ENCODE assay signal across 8 cellular contexts in genomic region chr1:28580706-28581530, GRCh38. TPM values are rescaled to one million over a fixed set of nuclear protein-coding genes. Genes with fewer than 3 reads are reported as not detected.
DNase-seq lines count a peak whose midpoint lies in the region; ATAC-seq and TF ChIP-seq lines count a peak whose summit lies in the region.

No MANE protein-coding gene starts in this region.

- POLR2A ChIA-PET in PC-3 (lab: Charles Lee; ENCODE audit: unreplicated experiment): interaction anchor here (0.5 to 1.9 kb wide), 9 partner anchors 14 to 332 kb away, joined by 3 to 38 read pairs (median 6); partner anchors contain the start of gene TRNAU1AP

- H3K27ac ChIP-seq in PC-3 (ENCODE audit: low read length): peak overlapping the region; percentile 66
- H3K27ac ChIP-seq in prostate gland: peak overlapping the region; percentile 84

- H3K27ac Mint-ChIP-seq in activated naive CD4-positive, alpha-beta T cell treated with anti-CD3 and anti-CD28 coated beads, Interleukin-2, amount 10 ng/mL, durations not matched to agents 7 days and 5 days: peak overlapping the region; percentile 89

- H3K9ac ChIP-seq in PC-3 (ENCODE audit: low read length): peak overlapping the region; percentile 99

- TF ChIP-seq CTCF in AG09319 (IDR thresholded peaks at IDR 0.05; ENCODE audit: low read depth, low read length) (peak; percentile 14), PC-3 (conservative IDR thresholded peaks at IDR 0.05; ENCODE audit: low read depth, low read length) (peak; percentile 36; the same call in 1 of the 2 replicates), prostate gland (IDR thresholded peaks at IDR 0.05) (no peak)

- CTCF ChIA-PET in PC-3 (lab: Charles Lee): interaction anchor here (0.6 to 1.9 kb wide), 2 partner anchors 21 to 62 kb away, joined by 3 to 10 read pairs; no protein-coding TSS in a partner anchor
- CTCF ChIA-PET in activated naive CD4-positive, alpha-beta T cell treated with anti-CD3 and anti-CD28 coated beads, Interleukin-2, amount 10 ng/mL, durations not matched to agents 7 days and 5 days (lab: Charles Lee): interaction anchor here (0.7 to 3.5 kb wide), 14 partner anchors 10 to 332 kb away, joined by 3 to 18 read pairs (median 4); partner anchors contain the start of genes RCC1, TAF12 and YTHDF2

- peaks cover 43% of the 10 kb centered on the region for H3K36me3 ChIP-seq in PC-3 (ENCODE audit: low read depth, low read length)
- peaks cover 0 to 16% of the 10 kb centered on the region in 2 donors for H3K36me3 ChIP-seq in prostate gland

- peaks cover 41% of the 10 kb centered on the region for H3K4me1 Mint-ChIP-seq in activated naive CD4-positive, alpha-beta T cell treated with anti-CD3 and anti-CD28 coated beads, Interleukin-2, amount 10 ng/mL, durations not matched to agents 7 days and 5 days

- TSS peak; percentile 68 for BruUV-seq in PC-3 (replicated peaks; lab: Mats Ljungman, UMichigan)

- peak overlapping the region; percentile 92 for H3K4me2 ChIP-seq in PC-3 (ENCODE audit: low read length)

- H3K9me3 Mint-ChIP-seq in activated naive CD4-positive, alpha-beta T cell treated with anti-CD3 and anti-CD28 coated beads, Interleukin-2, amount 10 ng/mL, durations not matched to agents 7 days and 5 days: no peaks in the 10 kb centered on the region

- H3K4me3 Mint-ChIP-seq in activated naive CD4-positive, alpha-beta T cell treated with anti-CD3 and anti-CD28 coated beads, Interleukin-2, amount 10 ng/mL, durations not matched to agents 7 days and 5 days: peak overlapping the region; percentile 85

- no peaks in the 10 kb centered on the region for H3K27me3 ChIP-seq in PC-3 (ENCODE audit: low read length)
- H3K27me3 ChIP-seq in prostate gland (replicated peaks; ENCODE audit: insufficient read depth): no peaks in the 10 kb centered on the region

- H3K9me2 ChIP-seq in PC-3 (replicated peaks; ENCODE audit: low read length): no peaks in the 10 kb centered on the region

- ATAC-seq in GM18502 (IDR thresholded peaks at IDR 0.05; ENCODE audit: poor library complexity, unreplicated experiment) (peak; percentile 24), HG03135 (IDR thresholded peaks at IDR 0.05; ENCODE audit: unreplicated experiment) (peak; percentile 21), PC-3 (peak; percentile 16), left cardiac atrium (peak; percentile 27 to 45)

- H3F3A ChIP-seq in PC-3 (ENCODE audit: low read length, unreplicated experiment): peaks cover 27% of the 10 kb centered on the region

- H3K36me3 Mint-ChIP-seq in activated naive CD4-positive, alpha-beta T cell treated with anti-CD3 and anti-CD28 coated beads, Interleukin-2, amount 10 ng/mL, durations not matched to agents 7 days and 5 days: peaks cover 42% of the 10 kb centered on the region

- H3K4me1 ChIP-seq in PC-3 (ENCODE audit: insufficient read depth, low read length) (peaks cover 15% of the 10 kb centered on the region), prostate gland (replicated peaks) (peaks cover 3% of the 10 kb centered on the region)

- H3K9me3 ChIP-seq in PC-3 (ENCODE audit: low read length): no peaks in the 10 kb centered on the region
- H3K9me3 ChIP-seq in prostate gland: no peaks in the 10 kb centered on the region

- H2AFZ ChIP-seq in PC-3 (ENCODE audit: low read length): no peak overlapping the region

- H4K20me1 ChIP-seq in PC-3 (ENCODE audit: low read length): peaks cover 40% of the 10 kb centered on the region

- no peaks in the 10 kb centered on the region for H3K27me3 Mint-ChIP-seq in activated naive CD4-positive, alpha-beta T cell treated with anti-CD3 and anti-CD28 coated beads, Interleukin-2, amount 10 ng/mL, durations not matched to agents 7 days and 5 days

- peak overlapping the region; percentile 99 for H3K4me3 ChIP-seq in PC-3 (ENCODE audit: low read length)
- peak overlapping the region; percentile 75 to 83 for H3K4me3 ChIP-seq in prostate gland

- intact Hi-C loops in PC-3 (cut with micrococcal nuclease): loop anchor here (1.0 to 5.0 kb wide), 4 partner anchors 18 to 334 kb away; no protein-coding TSS in a partner anchor
- intact Hi-C loops in left cardiac atrium (cut with DNase I): no loop called here
- intact Hi-C loops in prostate gland (cut with DNase I): loop anchor here (2.0 to 10.0 kb wide), 3 partner anchors 28 to 64 kb away; partner anchors contain the start of genes RNU11, TAF12 and TRNAU1AP

- TF ChIP-seq POLR2A in prostate gland (IDR thresholded peaks at IDR 0.05): no peak

- DNase-seq in AG09319 (ENCODE audit: extremely low read depth, low read depth) (no peak), PC-3 (peak; percentile 47), left cardiac atrium (no peak), prostate gland (ENCODE audit: low spot score) (peak; percentile 31), NCI-H774 (lab: John Stamatoyannopoulos, UW) (no peak)
- DNase-seq in activated naive CD4-positive, alpha-beta T cell treated with anti-CD3 and anti-CD28 coated beads, Interleukin-2, amount 10 ng/mL, durations not matched to agents 7 days and 5 days: peak; percentile 75

- peaks cover 39% of the 10 kb centered on the region for H3K79me2 ChIP-seq in PC-3 (ENCODE audit: low read length)

- WGBS in prostate gland: under 1% methylated on average over 25 of the region's 26 CpGs

RNA-seq across cellular contexts. Expression of gene RAB42, which starts 11.1 kb away (rescaled TPM):
- total RNA-seq in PC-3 (2014; rRNA removed) (1.5 and 4.7 TPM in 2 replicates), left cardiac atrium (1 to 10 TPM; 1.6 to 2.7 TPM), prostate gland (1 to 10 TPM in 1 of 2 donors, under 1 TPM in 1; 0.34 to 1.9 TPM)

RNA-seq across cellular contexts. Expression of gene TRNAU1AP, which starts 28.0 kb away (rescaled TPM):
- total RNA-seq in PC-3 (2014; rRNA removed) (19.6 and 27.2 TPM in 2 replicates), left cardiac atrium (10 to 100 TPM; 15.5 TPM), prostate gland (10 to 100 TPM; 11.5 to 20.8 TPM)

Comparison
In these comparisons a context has a peak if more than half of its experiments do, and no peak if none do; other contexts are left out.
1. DNase-seq: peak in PC-3 (single experiment), activated naive CD4-positive, alpha-beta T cell treated with anti-CD3 and anti-CD28 coated beads, Interleukin-2, amount 10 ng/mL, durations not matched to agents 7 days and 5 days (single experiment) and prostate gland (single experiment); none in AG09319 (single experiment), left cardiac atrium (single experiment) and NCI-H774 (single experiment).
2. CTCF ChIP-seq: peak in AG09319 (single experiment) and PC-3 (single experiment); none in prostate gland (0 of 4).
3. intact Hi-C loops: an anchor here in PC-3 (1.0 to 5.0 kb wide) and prostate gland (2.0 to 10.0 kb wide); none called in left cardiac atrium.
4. Peak in every context shown above with its lines, with median percentiles within 50 percentile points of each other: ATAC-seq.